1 cellular context compared by ENCODE assay signal in genomic region chr12:112169086-112169872, GRCh38.
TF ChIP-seq lines count a peak whose summit lies in the region.

No MANE protein-coding gene starts in this region.

TF ChIP-seq in WTC11, 78 proteins besides CTCF, POLR2A, EP300 and RAD21 (continued from another document):
- no peak for TF ChIP-seq AR (CRISPR knock-in tag; IDR thresholded peaks at IDR 0.05)
- no peak for TF ChIP-seq USF1 (CRISPR knock-in tag; IDR thresholded peaks at IDR 0.05)
- TF ChIP-seq RELA (CRISPR knock-in tag; IDR thresholded peaks at IDR 0.05; ENCODE audit: borderline replicate concordance) = no peak
- TF ChIP-seq ZNF425 (CRISPR knock-in tag; conservative IDR thresholded peaks at IDR 0.05) = no peak
- no peak for TF ChIP-seq HMGXB4 (CRISPR knock-in tag; IDR thresholded peaks at IDR 0.05)
- no peak for TF ChIP-seq E2F5 (CRISPR knock-in tag; IDR thresholded peaks at IDR 0.05)
- no peak for TF ChIP-seq FOXP1 (CRISPR knock-in tag; IDR thresholded peaks at IDR 0.05; ENCODE audit: borderline replicate concordance)
- TF ChIP-seq E2F4 (CRISPR knock-in tag; IDR thresholded peaks at IDR 0.05; ENCODE audit: borderline replicate concordance, low read depth) = no peak
- TF ChIP-seq ATF2 (CRISPR knock-in tag; IDR thresholded peaks at IDR 0.05; ENCODE audit: borderline replicate concordance, low read depth) = no peak
- no peak for TF ChIP-seq ZNF423 (CRISPR knock-in tag; IDR thresholded peaks at IDR 0.05)
- no peak for TF ChIP-seq FOXJ3 (CRISPR knock-in tag; IDR thresholded peaks at IDR 0.05; ENCODE audit: borderline replicate concordance)
- no peak for TF ChIP-seq RORB (CRISPR knock-in tag; IDR thresholded peaks at IDR 0.05)
- no peak for TF ChIP-seq NFYB (CRISPR knock-in tag; conservative IDR thresholded peaks at IDR 0.05; ENCODE audit: low read depth)
- TF ChIP-seq ZNF512 (CRISPR knock-in tag; IDR thresholded peaks at IDR 0.05; ENCODE audit: borderline replicate concordance) = no peak
